Comparison of ENCODE assay signal across 24 cellular contexts in genomic region chr16:80459331-80459777, GRCh38.
DNase-seq lines count a peak whose midpoint lies in the region; TF ChIP-seq lines count a peak whose summit lies in the region.
"Had no signal": no experiment of that assay in that cellular context is flagged by ENCODE, and none has a peak within 500 bp of the region (broad histone marks: within the 10 kb centered on the region; RNA-seq: fewer than 3 reads in every experiment).

No MANE protein-coding gene starts in this region.

- no peaks in the 10 kb centered on the region for H3K36me3 Mint-ChIP-seq in Calu3 (ENCODE audit: insufficient read depth, unreplicated experiment)

- intact Hi-C loops in Calu3 (cut with micrococcal nuclease; ENCODE audit: unreplicated experiment) = no loop called here

- DNase-seq in GM04503 (ENCODE audit: low read depth) (peak; percentile 7), fibroblast of peridontal ligament (ENCODE audit: extremely low read depth) (peak; percentile 1), kidney tubule cell (ENCODE audit: low spot score) (peak; percentile 7), smooth muscle cell (lab: John Stamatoyannopoulos, UW; ENCODE audit: unreplicated experiment) (no peak), NCI-H1092 treated with DMSO at 0.1 percent for 48 hours (lab: John Stamatoyannopoulos, UW) (no peak), Calu3 (no peak), HT-29 (ENCODE audit: low spot score) (no peak)
- DNase-seq in activated naive CD4-positive, alpha-beta T cell treated with anti-CD3 and anti-CD28 coated beads, Interleukin-2, amount 50 U/mL, for 16 hours = no peak
- DNase-seq: activated CD8-positive, alpha-beta memory T cell treated with anti-CD3 and anti-CD28 coated beads for 24 hours; Caco-2; caudate nucleus; effector CD4-positive, alpha-beta T cell; hypothalamus; Kasumi-1; left colon; NCI-H1417; NCI-H2171 treated with DMSO at 0.1 percent for 48 hours; NCI-H774; nucleus accumbens; PC-3; sigmoid colon; T-helper 2 cell had no signal

- H3K27me3 ChIP-seq in smooth muscle cell (ENCODE audit: low read depth) = peaks cover 37% of the 10 kb centered on the region
- H3K27me3 ChIP-seq: sigmoid colon, SJSA1 had no signal

- H3K4me1 ChIP-seq in smooth muscle cell (ENCODE audit: low read depth) = no peaks in the 10 kb centered on the region
- H3K4me1 ChIP-seq: sigmoid colon, SJSA1 had no signal

- H3K9me3 Mint-ChIP-seq in Calu3 (ENCODE audit: low read depth, unreplicated experiment) = no peaks in the 10 kb centered on the region

- WGBS in smooth muscle cell (ENCODE audit: low lambda C conversion rate) = 63% methylated on average over 3 of the region's 3 CpGs

- H3K9ac ChIP-seq in smooth muscle cell (ENCODE audit: low read depth) = no peak overlapping the region

- BruUV-seq in Calu3 (replicated peaks; lab: Mats Ljungman, UMichigan) = no TSS peak

- H3K79me2 ChIP-seq in smooth muscle cell (ENCODE audit: low read depth) = no peaks in the 10 kb centered on the region

- TF ChIP-seq CTCF in smooth muscle cell (IDR thresholded peaks at IDR 0.05; ENCODE audit: borderline replicate concordance, insufficient read depth, poor library complexity, severe bottlenecking) = no peak
- no peak for TF ChIP-seq CTCF in Calu3 (IDR thresholded peaks at IDR 0.05; ENCODE audit: unreplicated experiment)

- no peaks in the 10 kb centered on the region for H3K9me3 ChIP-seq in smooth muscle cell (replicated peaks; ENCODE audit: low read depth)
- H3K9me3 ChIP-seq: Caco-2, sigmoid colon, SJSA1 had no signal

- no peak overlapping the region for H3K4me3 Mint-ChIP-seq in Calu3 (ENCODE audit: low read depth, unreplicated experiment)

- H3K27me3 Mint-ChIP-seq in Calu3 (ENCODE audit: unreplicated experiment) = peaks cover 33% of the 10 kb centered on the region

- no peaks in the 10 kb centered on the region for H3F3A ChIP-seq in smooth muscle cell (ENCODE audit: low read depth)

- H2AFZ ChIP-seq in smooth muscle cell (ENCODE audit: low read depth) = no peak overlapping the region

- no peak overlapping the region for H3K27ac Mint-ChIP-seq in Calu3 (ENCODE audit: unreplicated experiment)

- H3K36me3 ChIP-seq in smooth muscle cell (ENCODE audit: low read depth) = no peaks in the 10 kb centered on the region
- H3K36me3 ChIP-seq: sigmoid colon, SJSA1 had no signal

- CTCF ChIA-PET in Calu3 (lab: Charles Lee) = no interaction called here

- peak overlapping the region; percentile 4 for H3K4me2 ChIP-seq in smooth muscle cell

- H4K20me1 ChIP-seq in smooth muscle cell (ENCODE audit: low read depth) = no peaks in the 10 kb centered on the region

- no peak overlapping the region for H3K4me3 ChIP-seq in smooth muscle cell
- H3K4me3 ChIP-seq: GM12878, sigmoid colon, SJSA1 had no signal

- H3K27ac ChIP-seq in smooth muscle cell (ENCODE audit: low read depth) = no peak overlapping the region
- H3K27ac ChIP-seq: SJSA1 had no signal

- peaks cover 18% of the 10 kb centered on the region for H3K4me1 Mint-ChIP-seq in Calu3 (ENCODE audit: low read depth, unreplicated experiment)

Comparison
In these comparisons a context has a peak if more than half of its experiments do, and no peak if none do; other contexts are left out.
1. DNase-seq: peak in GM04503 (single experiment), fibroblast of peridontal ligament (single experiment) and kidney tubule cell (single experiment); none in smooth muscle cell (single experiment), NCI-H1092 treated with DMSO at 0.1 percent for 48 hours (single experiment), activated naive CD4-positive, alpha-beta T cell treated with anti-CD3 and anti-CD28 coated beads, Interleukin-2, amount 50 U/mL, for 16 hours (single experiment), Calu3 (single experiment) and HT-29 (single experiment).